1 cellular context compared by ENCODE assay signal in the genomic region with DNA sequence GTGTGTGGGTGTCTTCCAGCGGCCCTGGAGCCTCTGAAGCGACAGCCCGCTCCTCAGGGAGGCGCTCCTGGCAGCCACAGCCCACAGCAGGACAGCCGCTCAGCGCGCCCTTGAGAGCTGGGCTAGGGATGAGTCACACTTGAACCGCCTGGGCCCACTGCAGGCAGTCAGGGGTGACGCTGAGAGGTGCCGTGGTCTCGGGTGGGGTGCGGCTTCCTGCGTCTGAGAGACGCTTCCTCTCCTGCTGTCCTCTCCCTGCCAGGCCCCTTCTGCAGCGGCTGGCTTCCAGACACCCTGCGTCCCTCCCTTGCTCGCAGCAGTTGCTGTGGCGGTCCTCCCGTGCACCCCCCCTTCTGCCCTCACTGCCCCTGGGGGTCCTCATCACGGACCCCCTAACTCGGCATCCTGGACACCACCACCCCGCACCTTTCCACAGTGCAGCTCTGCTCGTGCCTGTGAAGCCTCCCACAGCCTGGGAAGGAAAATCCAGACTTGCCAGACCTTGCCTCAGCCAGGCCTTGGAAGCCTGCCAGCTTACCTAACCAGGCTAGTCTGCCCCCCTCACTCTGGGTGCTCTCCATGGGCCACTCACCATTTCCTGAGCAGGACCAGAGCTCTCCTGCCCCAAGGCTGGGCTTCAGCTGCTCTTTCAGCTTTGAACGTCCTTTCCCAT.
TF ChIP-seq lines count a peak whose summit lies in the region.

No MANE protein-coding gene starts in this region.

TF ChIP-seq in GM12878, 131 proteins besides CTCF, POLR2A, EP300 and RAD21 (continued from another document):
- TF ChIP-seq, protein P1, sequence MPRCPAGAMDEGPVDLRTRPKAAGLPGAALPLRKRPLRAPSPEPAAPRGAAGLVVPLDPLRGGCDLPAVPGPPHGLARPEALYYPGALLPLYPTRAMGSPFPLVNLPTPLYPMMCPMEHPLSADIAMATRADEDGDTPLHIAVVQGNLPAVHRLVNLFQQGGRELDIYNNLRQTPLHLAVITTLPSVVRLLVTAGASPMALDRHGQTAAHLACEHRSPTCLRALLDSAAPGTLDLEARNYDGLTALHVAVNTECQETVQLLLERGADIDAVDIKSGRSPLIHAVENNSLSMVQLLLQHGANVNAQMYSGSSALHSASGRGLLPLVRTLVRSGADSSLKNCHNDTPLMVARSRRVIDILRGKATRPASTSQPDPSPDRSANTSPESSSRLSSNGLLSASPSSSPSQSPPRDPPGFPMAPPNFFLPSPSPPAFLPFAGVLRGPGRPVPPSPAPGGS (IDR thresholded peaks at IDR 0.05; ENCODE audit: borderline replicate concordance, insufficient read depth, low read depth, low read length, poor library complexity, severe bottlenecking) = peak; percentile 43
- TF ChIP-seq, protein P2, sequence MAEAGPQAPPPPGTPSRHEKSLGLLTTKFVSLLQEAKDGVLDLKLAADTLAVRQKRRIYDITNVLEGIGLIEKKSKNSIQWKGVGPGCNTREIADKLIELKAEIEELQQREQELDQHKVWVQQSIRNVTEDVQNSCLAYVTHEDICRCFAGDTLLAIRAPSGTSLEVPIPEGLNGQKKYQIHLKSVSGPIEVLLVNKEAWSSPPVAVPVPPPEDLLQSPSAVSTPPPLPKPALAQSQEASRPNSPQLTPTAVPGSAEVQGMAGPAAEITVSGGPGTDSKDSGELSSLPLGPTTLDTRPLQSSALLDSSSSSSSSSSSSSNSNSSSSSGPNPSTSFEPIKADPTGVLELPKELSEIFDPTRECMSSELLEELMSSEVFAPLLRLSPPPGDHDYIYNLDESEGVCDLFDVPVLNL (IDR thresholded peaks at IDR 0.05; ENCODE audit: low read depth, low read length) = no peak
- TF ChIP-seq NR2C2 (IDR thresholded peaks at IDR 0.05; ENCODE audit: borderline replicate concordance, control insufficient read depth, insufficient read length, low read depth) (no peak), SP1 (IDR thresholded peaks at IDR 0.05; ENCODE audit: low read depth, low read length) (no peak), HDAC2 (IDR thresholded peaks at IDR 0.05) (no peak)
